In genomic region chr2:1811971-1812350, GRCh38 we compare ENCODE assay signal across 17 cellular contexts.
DNase-seq lines count a peak whose midpoint lies in the region; ATAC-seq and TF ChIP-seq lines count a peak whose summit lies in the region.
"Had no signal": no experiment of that assay in that cellular context is flagged by ENCODE, and none has a peak within 500 bp of the region (broad histone marks: within the 10 kb centered on the region; RNA-seq: fewer than 3 reads in every experiment).

No MANE protein-coding gene starts in this region.

- peak overlapping the region; percentile 72 for H3K9ac ChIP-seq in BLaER1
- no peak overlapping the region for H3K9ac ChIP-seq in neural progenitor cell
- no peak overlapping the region for H3K9ac ChIP-seq in mesenchymal stem cell (ENCODE audit: low read length)

- H3K23ac ChIP-seq in mesenchymal stem cell (ENCODE audit: low read length in 2 of 2) = no peak overlapping the region

- H3K4me2 ChIP-seq in BLaER1 (peak overlapping the region; percentile 78), neural progenitor cell (no peak overlapping the region), mesenchymal stem cell (ENCODE audit: low read length, poor library complexity, severe bottlenecking) (no peak overlapping the region)

- no peaks in the 10 kb centered on the region for H3K9me3 Mint-ChIP-seq in neural progenitor cell
- H3K9me3 Mint-ChIP-seq: CD8-positive, alpha-beta T cell; H9 had no signal

- ATAC-seq in sciatic nerve = no peak
- ATAC-seq in activated CD4-positive, CD25-positive, alpha-beta regulatory T cell treated with anti-CD3 and anti-CD28 coated beads, Interleukin-2, amount 50 U/mL, for 24 hours = no peak
- ATAC-seq: CD8-positive, alpha-beta T cell had no signal

- H4K20me1 ChIP-seq in BLaER1 = no peaks in the 10 kb centered on the region
- H4K20me1 ChIP-seq in neural progenitor cell (ENCODE audit: low read depth) = no peaks in the 10 kb centered on the region

- H3K4me1 ChIP-seq in BLaER1 (peaks cover 92% of the 10 kb centered on the region), neural progenitor cell (peaks cover 4% of the 10 kb centered on the region), mesenchymal stem cell (ENCODE audit: control insufficient read depth, insufficient read depth, low read depth, low read length) (peaks cover 14% of the 10 kb centered on the region)

- H3K27ac ChIP-seq in BLaER1 (peak overlapping the region; percentile 81), WERI-Rb-1 (no peak overlapping the region), neural progenitor cell (no peak overlapping the region), mesenchymal stem cell (ENCODE audit: low read length, poor library complexity, severe bottlenecking) (no peak overlapping the region)
- H3K27ac ChIP-seq: C4-2B had no signal

- H2AFZ ChIP-seq in neural progenitor cell (replicated peaks) (no peak overlapping the region), mesenchymal stem cell (ENCODE audit: low read depth, low read length) (no peak overlapping the region)

- no peak overlapping the region for H2AK5ac ChIP-seq in mesenchymal stem cell (ENCODE audit: low read length, severe bottlenecking)

- H3K9me3 ChIP-seq in BLaER1 (peaks cover 11% of the 10 kb centered on the region), WERI-Rb-1 (ENCODE audit: severe bottlenecking) (peaks cover 3% of the 10 kb centered on the region), neural progenitor cell (ENCODE audit: low read depth) (no peaks in the 10 kb centered on the region), mesenchymal stem cell (ENCODE audit: control insufficient read depth, low read length) (no peaks in the 10 kb centered on the region)

- no peak overlapping the region for H3K18ac ChIP-seq in mesenchymal stem cell (ENCODE audit: low read depth in 1 of 2, low read length in 2 of 2)

- H3K4ac ChIP-seq in mesenchymal stem cell (ENCODE audit: low read depth in 1 of 2, low read length in 2 of 2) = no peak overlapping the region

- H3K79me2 ChIP-seq in neural progenitor cell (ENCODE audit: low read depth) = no peaks in the 10 kb centered on the region

- no peaks in the 10 kb centered on the region for H3K36me3 Mint-ChIP-seq in neural progenitor cell
- H3K36me3 Mint-ChIP-seq: CD8-positive, alpha-beta T cell had no signal

- TF ChIP-seq CTCF in WERI-Rb-1 (IDR thresholded peaks at IDR 0.05; ENCODE audit: low read depth, low read length) = no peak
- no peak for TF ChIP-seq CTCF in neural progenitor cell (IDR thresholded peaks at IDR 0.05)

- no peak overlapping the region for H2BK5ac ChIP-seq in mesenchymal stem cell (ENCODE audit: low read depth, low read length, poor library complexity, severe bottlenecking)

- H4K8ac ChIP-seq in mesenchymal stem cell (ENCODE audit: low read length) = no peak overlapping the region

- no peak overlapping the region for H2BK120ac ChIP-seq in mesenchymal stem cell (ENCODE audit: low read depth, low read length)

- H3K27me3 ChIP-seq in BLaER1 = no peaks in the 10 kb centered on the region
- H3K27me3 ChIP-seq in WERI-Rb-1 (ENCODE audit: insufficient read depth, low read depth, severe bottlenecking) = peaks cover 4% of the 10 kb centered on the region
- no peaks in the 10 kb centered on the region for H3K27me3 ChIP-seq in neural progenitor cell
- peaks cover 17 to 54% of the 10 kb centered on the region in 2 experiments for H3K27me3 ChIP-seq in mesenchymal stem cell (ENCODE audit: control insufficient read depth in 1 of 2, insufficient read depth in 1 of 2, low read length in 2 of 2)

- H3K4me3 ChIP-seq in BLaER1 (0 out of 2 replicates have a peak overlapping the region, but pooled peaks have one; percentile 22), WERI-Rb-1 (ENCODE audit: low read depth, low read length) (peak overlapping the region; percentile 4; the same call in 1 of the 2 replicates), neural progenitor cell (no peak overlapping the region), mesenchymal stem cell (ENCODE audit: insufficient read depth in 1 of 2, low read depth in 1 of 2, low read length in 2 of 2) (no peak overlapping the region)

- no peak overlapping the region for H2BK15ac ChIP-seq in mesenchymal stem cell (ENCODE audit: low read depth, poor library complexity, severe bottlenecking)

- H3K27me3 Mint-ChIP-seq in neural progenitor cell (ENCODE audit: insufficient read depth, low read depth) = peaks cover 9% of the 10 kb centered on the region

- peaks cover 26% of the 10 kb centered on the region for H3K4me1 Mint-ChIP-seq in neural progenitor cell

- DNase-seq in WERI-Rb-1 (no peak), neural progenitor cell (ENCODE audit: low spot score) (no peak), sciatic nerve (ENCODE audit: low spot score) (peak; percentile 21), mesenchymal stem cell (no peak), hepatic stellate cell (ENCODE audit: low spot score) (no peak)
- DNase-seq: 8988T; ACHN; CD8-positive, alpha-beta T cell; COR-L47; DMS153; DND-41; GDM1; GOT3; H9 had no signal

- H3K4me3 Mint-ChIP-seq in neural progenitor cell = no peak overlapping the region
- H3K4me3 Mint-ChIP-seq: CD8-positive, alpha-beta T cell; H9 had no signal

- peaks cover 2% of the 10 kb centered on the region for H3F3A ChIP-seq in neural progenitor cell (ENCODE audit: low read depth)

- H3K14ac ChIP-seq in mesenchymal stem cell (ENCODE audit: low read length in 2 of 2) = no peak overlapping the region

- WGBS in mesenchymal stem cell = 89% methylated on average over 6 of the region's 6 CpGs

- H2BK12ac ChIP-seq in mesenchymal stem cell (ENCODE audit: low read length in 2 of 2) = no peak overlapping the region

- H3K27ac Mint-ChIP-seq in neural progenitor cell = peak overlapping the region; percentile 30
- H3K27ac Mint-ChIP-seq: CD8-positive, alpha-beta T cell; H9 had no signal

- H3K36me3 ChIP-seq in BLaER1 = peaks cover 9% of the 10 kb centered on the region; the same call in 1 of the 2 replicates
- H3K36me3 ChIP-seq in WERI-Rb-1 = no peaks in the 10 kb centered on the region
- no peaks in the 10 kb centered on the region for H3K36me3 ChIP-seq in neural progenitor cell
- H3K36me3 ChIP-seq in mesenchymal stem cell (ENCODE audit: control insufficient read depth in 1 of 2, insufficient read depth in 2 of 2, low read depth in 1 of 2, low read length in 2 of 2) = no peaks in the 10 kb centered on the region

- H4K91ac ChIP-seq in mesenchymal stem cell (ENCODE audit: low read length) = no peak overlapping the region

- intact Hi-C loops in sciatic nerve (cut with DNase I) = no loop called here

- no peaks in the 10 kb centered on the region for H3K79me1 ChIP-seq in mesenchymal stem cell (replicated peaks; ENCODE audit: low read length, poor library complexity, severe bottlenecking)

Comparison
In these comparisons a context has a peak if more than half of its experiments do, and no peak if none do; other contexts are left out.
1. H3K4me3 ChIP-seq: peak in BLaER1 (single experiment) and WERI-Rb-1 (single experiment); none in neural progenitor cell (single experiment) and mesenchymal stem cell (0 of 2).